In the genomic region with DNA sequence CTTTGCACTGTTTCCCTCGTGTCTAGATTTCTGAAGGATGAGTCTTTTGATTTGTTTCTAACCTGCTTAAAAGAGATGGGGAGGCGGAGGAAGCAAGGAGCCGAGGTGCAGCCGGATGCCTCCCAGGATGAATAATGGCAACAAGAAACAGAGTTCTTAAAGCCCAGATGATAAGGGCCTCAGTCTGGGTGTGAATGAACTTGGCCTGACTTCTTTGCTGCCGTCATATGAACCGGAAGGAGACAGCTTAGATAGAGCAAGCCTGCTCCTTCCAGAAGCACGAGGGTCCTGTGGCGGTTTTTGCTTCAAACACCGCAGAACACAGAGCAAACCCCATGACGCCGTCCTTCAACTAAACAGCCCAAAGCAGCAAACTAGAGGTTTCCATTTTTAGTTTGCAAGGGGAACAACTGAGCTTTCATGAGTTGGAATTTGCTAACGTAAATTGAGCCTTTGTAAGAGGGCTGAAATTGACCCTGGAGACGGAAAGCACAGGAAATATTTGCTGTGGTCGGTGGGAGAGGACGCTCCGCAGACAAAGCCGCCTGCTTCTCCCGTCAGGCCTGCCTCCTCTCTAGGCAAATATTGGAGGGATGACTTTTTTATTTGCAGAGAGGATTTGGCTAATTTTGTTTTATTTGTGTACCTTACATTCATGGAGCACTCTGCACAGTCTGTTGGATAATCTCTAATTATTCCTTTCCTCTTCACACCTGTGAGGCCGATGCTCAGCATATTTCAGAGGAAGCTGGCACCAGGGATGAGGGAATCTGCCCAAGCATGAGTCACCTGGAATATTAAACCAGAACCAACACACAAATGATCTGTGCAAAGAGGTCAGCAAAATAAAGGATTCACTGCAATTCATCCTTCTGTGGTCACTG, we compare ENCODE assay signal across 1 cellular context.
TF ChIP-seq lines count a peak whose summit lies in the region.

No MANE protein-coding gene starts in this region.

TF ChIP-seq in HepG2, 621 proteins besides CTCF, POLR2A, EP300 and RAD21 (continued from another document):
- TF ChIP-seq, protein P1, sequence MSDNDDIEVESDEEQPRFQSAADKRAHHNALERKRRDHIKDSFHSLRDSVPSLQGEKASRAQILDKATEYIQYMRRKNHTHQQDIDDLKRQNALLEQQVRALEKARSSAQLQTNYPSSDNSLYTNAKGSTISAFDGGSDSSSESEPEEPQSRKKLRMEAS (IDR thresholded peaks at IDR 0.05): peak; percentile 17; the same call in 1 of the 2 replicates
- TF ChIP-seq SOX13 (IDR thresholded peaks at IDR 0.05) (no peak), SOX13 (CRISPR knock-in tag; conservative IDR thresholded peaks at IDR 0.05 in 1 of 2, IDR thresholded peaks at IDR 0.05 in 1 of 2) (peak in 1 of 2 experiments; percentile 26; a peak in 1 of 4 replicates), TBX2 (CRISPR knock-in tag; IDR thresholded peaks at IDR 0.05; ENCODE audit: borderline replicate concordance) (peak; percentile 63; the same call in 1 of the 2 replicates), FOSL2 (CRISPR knock-in tag; IDR thresholded peaks at IDR 0.05) (0 out of 2 replicates have a peak, but pooled peaks have one; percentile 16), CBX2 (IDR thresholded peaks at IDR 0.05; ENCODE audit: low read depth, low read length) (no peak), CBX2 (CRISPR knock-in tag; IDR thresholded peaks at IDR 0.05; ENCODE audit: low read depth) (0 out of 2 replicates have a peak, but pooled peaks have one; percentile 19), GFI1 (CRISPR knock-in tag; IDR thresholded peaks at IDR 0.05; ENCODE audit: borderline replicate concordance) (0 out of 2 replicates have a peak, but pooled peaks have one; percentile 20), XRCC5 (optimal IDR thresholded peaks at IDR 0.05; ENCODE audit: low read length) (peak; percentile 15), ZNF430 (CRISPR knock-in tag; IDR thresholded peaks at IDR 0.05) (no peak)
- TF ChIP-seq, protein P2, sequence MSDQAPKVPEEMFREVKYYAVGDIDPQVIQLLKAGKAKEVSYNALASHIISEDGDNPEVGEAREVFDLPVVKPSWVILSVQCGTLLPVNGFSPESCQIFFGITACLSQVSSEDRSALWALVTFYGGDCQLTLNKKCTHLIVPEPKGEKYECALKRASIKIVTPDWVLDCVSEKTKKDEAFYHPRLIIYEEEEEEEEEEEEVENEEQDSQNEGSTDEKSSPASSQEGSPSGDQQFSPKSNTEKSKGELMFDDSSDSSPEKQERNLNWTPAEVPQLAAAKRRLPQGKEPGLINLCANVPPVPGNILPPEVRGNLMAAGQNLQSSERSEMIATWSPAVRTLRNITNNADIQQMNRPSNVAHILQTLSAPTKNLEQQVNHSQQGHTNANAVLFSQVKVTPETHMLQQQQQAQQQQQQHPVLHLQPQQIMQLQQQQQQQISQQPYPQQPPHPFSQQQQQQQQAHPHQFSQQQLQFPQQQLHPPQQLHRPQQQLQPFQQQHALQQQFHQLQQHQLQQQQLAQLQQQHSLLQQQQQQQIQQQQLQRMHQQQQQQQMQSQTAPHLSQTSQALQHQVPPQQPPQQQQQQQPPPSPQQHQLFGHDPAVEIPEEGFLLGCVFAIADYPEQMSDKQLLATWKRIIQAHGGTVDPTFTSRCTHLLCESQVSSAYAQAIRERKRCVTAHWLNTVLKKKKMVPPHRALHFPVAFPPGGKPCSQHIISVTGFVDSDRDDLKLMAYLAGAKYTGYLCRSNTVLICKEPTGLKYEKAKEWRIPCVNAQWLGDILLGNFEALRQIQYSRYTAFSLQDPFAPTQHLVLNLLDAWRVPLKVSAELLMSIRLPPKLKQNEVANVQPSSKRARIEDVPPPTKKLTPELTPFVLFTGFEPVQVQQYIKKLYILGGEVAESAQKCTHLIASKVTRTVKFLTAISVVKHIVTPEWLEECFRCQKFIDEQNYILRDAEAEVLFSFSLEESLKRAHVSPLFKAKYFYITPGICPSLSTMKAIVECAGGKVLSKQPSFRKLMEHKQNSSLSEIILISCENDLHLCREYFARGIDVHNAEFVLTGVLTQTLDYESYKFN (CRISPR knock-in tag; conservative IDR thresholded peaks at IDR 0.05): 0 out of 2 replicates have a peak, but pooled peaks have one; percentile 15
TF ChIP-seq in HepG2: peak in this region for 9.
